Comparison of ENCODE assay signal across 8 cellular contexts in the genomic region with DNA sequence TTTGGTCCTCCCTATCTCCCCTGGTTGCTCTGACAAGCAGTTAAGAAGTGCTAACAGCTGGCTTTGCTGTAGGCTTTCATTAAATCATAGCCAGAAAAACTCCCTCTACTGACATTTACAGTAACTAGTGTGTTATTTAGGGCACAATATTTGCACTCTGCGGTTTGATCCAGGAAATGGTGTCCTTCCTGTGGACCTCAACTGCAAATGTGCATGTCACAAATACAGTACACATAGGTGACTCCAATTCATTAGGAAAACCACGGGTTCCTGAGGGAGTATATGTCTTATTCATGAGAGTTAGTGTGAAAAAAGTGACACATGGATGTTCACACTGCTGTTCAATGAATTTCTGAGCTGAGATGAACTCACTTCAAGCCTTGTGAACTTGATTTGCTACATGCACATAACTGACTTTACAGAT.
DNase-seq lines count a peak whose midpoint lies in the region; ATAC-seq and TF ChIP-seq lines count a peak whose summit lies in the region.

No MANE protein-coding gene starts in this region.

- peaks cover 3% of the 10 kb centered on the region; the same call in 1 of the 2 replicates for H3K36me3 ChIP-seq in ACC112 (ENCODE audit: insufficient read depth, low read length)

- H3K4me3 Mint-ChIP-seq in activated T-helper 1 cell treated with anti-CD3 and anti-CD28 coated beads, Interleukin-12 subunit alpha, Interleukin-12 subunit beta, Interleukin-2, Interleukin-4 antibody, amounts not matched to agents 30 ng/mL and 10 ng/mL and 1 ng/mL, durations not matched to agents 14 hours and 24 hours and 36 hours, result peak overlapping the region; percentile 50
- no peak overlapping the region for H3K4me3 Mint-ChIP-seq in endothelial cell (ENCODE audit: unreplicated experiment)

- ATAC-seq in HG02678 (IDR thresholded peaks at IDR 0.05; ENCODE audit: unreplicated experiment) (peak; percentile 82), left lobe of liver (peak; percentile 52)

- H3K4me1 Mint-ChIP-seq in activated T-helper 1 cell treated with anti-CD3 and anti-CD28 coated beads, Interleukin-12 subunit alpha, Interleukin-12 subunit beta, Interleukin-2, Interleukin-4 antibody, amounts not matched to agents 30 ng/mL and 10 ng/mL and 1 ng/mL, durations not matched to agents 14 hours and 24 hours and 36 hours (ENCODE audit: low read depth), result peaks cover 29% of the 10 kb centered on the region
- H3K4me1 Mint-ChIP-seq in endothelial cell (ENCODE audit: unreplicated experiment), result peaks cover 30% of the 10 kb centered on the region

- H2AFZ ChIP-seq in ACC112 (ENCODE audit: low read length, unreplicated experiment), result no peak overlapping the region

- TF ChIP-seq CTCF in GM12873 (IDR thresholded peaks at IDR 0.05; ENCODE audit: insufficient read depth, low read depth, low read length, missing control alignments), result peak; percentile 22
- TF ChIP-seq CTCF in endothelial cell (IDR thresholded peaks at IDR 0.05; ENCODE audit: unreplicated experiment), result no peak

- no peaks in the 10 kb centered on the region for H3K36me3 Mint-ChIP-seq in activated T-helper 1 cell treated with anti-CD3 and anti-CD28 coated beads, Interleukin-12 subunit alpha, Interleukin-12 subunit beta, Interleukin-2, Interleukin-4 antibody, amounts not matched to agents 30 ng/mL and 10 ng/mL and 1 ng/mL, durations not matched to agents 14 hours and 24 hours and 36 hours (ENCODE audit: low read depth)
- no peaks in the 10 kb centered on the region for H3K36me3 Mint-ChIP-seq in endothelial cell (ENCODE audit: low read depth, unreplicated experiment)

- peak overlapping the region; percentile 74 for H3K27ac Mint-ChIP-seq in activated T-helper 1 cell treated with anti-CD3 and anti-CD28 coated beads, Interleukin-12 subunit alpha, Interleukin-12 subunit beta, Interleukin-2, Interleukin-4 antibody, amounts not matched to agents 30 ng/mL and 10 ng/mL and 1 ng/mL, durations not matched to agents 14 hours and 24 hours and 36 hours
- H3K27ac Mint-ChIP-seq in endothelial cell (ENCODE audit: unreplicated experiment), result no peak overlapping the region

- no peaks in the 10 kb centered on the region for H3K9me3 Mint-ChIP-seq in activated T-helper 1 cell treated with anti-CD3 and anti-CD28 coated beads, Interleukin-12 subunit alpha, Interleukin-12 subunit beta, Interleukin-2, Interleukin-4 antibody, amounts not matched to agents 30 ng/mL and 10 ng/mL and 1 ng/mL, durations not matched to agents 14 hours and 24 hours and 36 hours
- no peaks in the 10 kb centered on the region for H3K9me3 Mint-ChIP-seq in endothelial cell (ENCODE audit: unreplicated experiment)

- intact Hi-C loops in activated T-helper 1 cell treated with anti-CD3 and anti-CD28 coated beads, Interleukin-12 subunit alpha, Interleukin-12 subunit beta, Interleukin-2, Interleukin-4 antibody, amounts not matched to agents 30 ng/mL and 10 ng/mL and 1 ng/mL, durations not matched to agents 14 hours and 24 hours and 36 hours (cut with micrococcal nuclease), result loop anchor here (2.0 kb wide), 2 partner anchors 184 to 992 kb away; no protein-coding TSS in a partner anchor

- no peaks in the 10 kb centered on the region for H3K27me3 Mint-ChIP-seq in activated T-helper 1 cell treated with anti-CD3 and anti-CD28 coated beads, Interleukin-12 subunit alpha, Interleukin-12 subunit beta, Interleukin-2, Interleukin-4 antibody, amounts not matched to agents 30 ng/mL and 10 ng/mL and 1 ng/mL, durations not matched to agents 14 hours and 24 hours and 36 hours (ENCODE audit: insufficient read depth)
- H3K27me3 Mint-ChIP-seq in endothelial cell (ENCODE audit: unreplicated experiment), result no peaks in the 10 kb centered on the region

- H3K4me3 ChIP-seq in ACC112 (ENCODE audit: low read depth, low read length), result peak overlapping the region; percentile 65

- peaks cover 41% of the 10 kb centered on the region for H3K4me1 ChIP-seq in ACC112 (ENCODE audit: control insufficient read depth, insufficient read depth, low read length, unreplicated experiment)

- H3K27me3 ChIP-seq in ACC112 (ENCODE audit: insufficient read depth, low read length), result no peaks in the 10 kb centered on the region

- H3K79me2 ChIP-seq in ACC112 (ENCODE audit: control insufficient read depth, insufficient read depth, low read length, unreplicated experiment), result no peaks in the 10 kb centered on the region

- peak overlapping the region; percentile 95 for H3K27ac ChIP-seq in ACC112 (ENCODE audit: low read depth, low read length)
- H3K27ac ChIP-seq in caudate nucleus (ENCODE audit: low read depth, low read length), result no peak overlapping the region

- peak; percentile 7 for DNase-seq in NCI-H146 (lab: John Stamatoyannopoulos, UW)
- peak; percentile 13 for DNase-seq in activated T-helper 1 cell treated with anti-CD3 and anti-CD28 coated beads, Interleukin-12 subunit alpha, Interleukin-12 subunit beta, Interleukin-2, Interleukin-4 antibody, amounts not matched to agents 30 ng/mL and 10 ng/mL and 1 ng/mL, durations not matched to agents 14 hours and 24 hours and 36 hours (ENCODE audit: low spot score)
- DNase-seq in left lobe of liver (ENCODE audit: low spot score), result no peak
- no peak for DNase-seq in caudate nucleus (lab: John Stamatoyannopoulos, UW)
- no peak for DNase-seq in endothelial cell (ENCODE audit: low spot score)

Comparison
In these comparisons a context has a peak if more than half of its experiments do, and no peak if none do; other contexts are left out.
1. DNase-seq: peak in NCI-H146 (single experiment) and activated T-helper 1 cell treated with anti-CD3 and anti-CD28 coated beads, Interleukin-12 subunit alpha, Interleukin-12 subunit beta, Interleukin-2, Interleukin-4 antibody, amounts not matched to agents 30 ng/mL and 10 ng/mL and 1 ng/mL, durations not matched to agents 14 hours and 24 hours and 36 hours (single experiment); none in left lobe of liver (single experiment), caudate nucleus (0 of 61) and endothelial cell (single experiment).